ENCODE assay signal across 29 cellular contexts in the genomic region with DNA sequence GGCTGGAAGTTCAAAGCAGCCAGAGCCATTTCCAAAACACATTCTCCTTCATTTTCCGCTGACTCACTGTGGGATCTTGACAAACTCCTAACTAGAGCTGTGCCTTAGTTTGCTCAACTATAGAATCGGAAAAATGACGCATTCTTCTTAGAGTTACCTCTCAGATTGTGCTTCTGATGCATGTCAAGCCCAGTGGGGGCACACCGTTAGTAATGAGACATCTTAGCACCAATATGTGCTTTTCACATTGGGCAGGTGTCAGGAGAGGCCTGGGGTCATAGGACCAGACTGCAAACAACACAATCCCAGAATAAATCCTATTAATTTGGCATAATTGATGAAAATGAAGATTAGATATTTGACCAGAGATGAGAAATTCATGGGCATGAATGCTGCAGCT.
"Had no signal": no experiment of that assay in that cellular context is flagged by ENCODE, and none has a peak within 500 bp of the region (broad histone marks: within the 10 kb centered on the region; RNA-seq: fewer than 3 reads in every experiment).

No MANE protein-coding gene starts in this region.

- H3K4me3 ChIP-seq: left ventricle myocardium inferior, mucosa of descending colon, ovary, right lobe of liver, thoracic aorta had no signal

- H3K9me3 ChIP-seq: left ventricle myocardium inferior, neutrophil, right lobe of liver, thoracic aorta had no signal

- H3K4me1 Mint-ChIP-seq: activated CD4-positive, alpha-beta memory T cell treated with anti-CD3 and anti-CD28 coated beads, Interleukin-2, amount 10 ng/mL, durations not matched to agents 7 days and 5 days; activated CD4-positive, alpha-beta T cell treated with anti-CD3 and anti-CD28 coated beads, Interleukin-2, amount 10 ng/mL, durations not matched to agents 7 days and 5 days; nephron had no signal

- H3K27ac ChIP-seq: left ventricle myocardium inferior, neutrophil, ovary, right lobe of liver, thoracic aorta, VCaP had no signal

- H3K36me3 ChIP-seq: left ventricle myocardium inferior, neutrophil, ovary, right lobe of liver, thoracic aorta had no signal

- H3K4me1 ChIP-seq: left ventricle myocardium inferior, right lobe of liver had no signal

- H3K27me3 ChIP-seq: neutrophil, ovary, right lobe of liver had no signal

- H3K27me3 Mint-ChIP-seq: activated CD4-positive, alpha-beta memory T cell treated with anti-CD3 and anti-CD28 coated beads, Interleukin-2, amount 10 ng/mL, durations not matched to agents 7 days and 5 days; activated CD4-positive, alpha-beta T cell treated with anti-CD3 and anti-CD28 coated beads, Interleukin-2, amount 10 ng/mL, durations not matched to agents 7 days and 5 days; progenitor cell of endocrine pancreas; stimulated activated naive CD8-positive, alpha-beta T cell treated with anti-CD3 and anti-CD28 coated beads, Interleukin-15, Interleukin-2, amounts not matched to agents 100 ng/mL and 50 ng/mL, for 24 hours had no signal

- H3K27ac Mint-ChIP-seq: activated CD4-positive, alpha-beta memory T cell treated with anti-CD3 and anti-CD28 coated beads, Interleukin-2, amount 10 ng/mL, durations not matched to agents 7 days and 5 days; activated CD4-positive, alpha-beta T cell treated with anti-CD3 and anti-CD28 coated beads, Interleukin-2, amount 10 ng/mL, durations not matched to agents 7 days and 5 days; activated T-cell treated with anti-CD3 and anti-CD28 coated beads, Interleukin-2, amount 50 U/mL, for 24 hours; effector memory CD8-positive, alpha-beta T cell; nephron; progenitor cell of endocrine pancreas; stimulated activated naive CD8-positive, alpha-beta T cell treated with anti-CD3 and anti-CD28 coated beads, Interleukin-15, Interleukin-2, amounts not matched to agents 100 ng/mL and 50 ng/mL, for 24 hours; T-helper 1 cell treated with Interleukin-12 subunit alpha and Interleukin-12 subunit beta and Interleukin-4 antibody, amounts not matched to agents 30 μg/mL and 1 μg/mL, for 36 hours had no signal

- H3K9me3 Mint-ChIP-seq: activated CD4-positive, alpha-beta memory T cell treated with anti-CD3 and anti-CD28 coated beads, Interleukin-2, amount 10 ng/mL, durations not matched to agents 7 days and 5 days; activated CD4-positive, alpha-beta T cell treated with anti-CD3 and anti-CD28 coated beads, Interleukin-2, amount 10 ng/mL, durations not matched to agents 7 days and 5 days; activated T-cell treated with anti-CD3 and anti-CD28 coated beads, Interleukin-2, amount 50 U/mL, for 24 hours; nephron; stimulated activated naive CD8-positive, alpha-beta T cell treated with anti-CD3 and anti-CD28 coated beads, Interleukin-15, Interleukin-2, amounts not matched to agents 100 ng/mL and 50 ng/mL, for 24 hours; T-helper 1 cell treated with Interleukin-12 subunit alpha and Interleukin-12 subunit beta and Interleukin-4 antibody, amounts not matched to agents 30 μg/mL and 1 μg/mL, for 36 hours had no signal

- DNase-seq: activated CD4-positive, alpha-beta memory T cell treated with anti-CD3 and anti-CD28 coated beads, Interleukin-2, amount 10 ng/mL, durations not matched to agents 7 days and 5 days; activated CD4-positive, alpha-beta T cell treated with anti-CD3 and anti-CD28 coated beads, Interleukin-2, amount 10 ng/mL, durations not matched to agents 7 days and 5 days; activated CD8-positive, alpha-beta memory T cell treated with anti-CD3 and anti-CD28 coated beads, Interleukin-2, amount 50 U/mL, for 48 hours; activated gamma-delta T cell; activated naive CD4-positive, alpha-beta T cell treated with anti-CD3 and anti-CD28 coated beads, Interleukin-2, amount 50 U/mL, for 16 hours; activated T-cell treated with anti-CD3 and anti-CD28 coated beads, Interleukin-2, amount 50 U/mL, for 24 hours; amniotic stem cell; cortex of kidney; effector memory CD8-positive, alpha-beta T cell; foreskin melanocyte; left ventricle myocardium inferior; mucosa of descending colon; ovary; right lobe of liver; stimulated activated CD4-positive, alpha-beta T cell treated with anti-CD3 and anti-CD28 coated beads, Interleukin-12 subunit alpha, Interleukin-12 subunit beta, amount 100 ng/mL, for 4 hours; stimulated activated CD4-positive, alpha-beta T cell treated with anti-CD3 and anti-CD28 coated beads, Interleukin-4, amount 100 ng/mL, for 1 hour; T-helper 9 cell; trophoblast cell had no signal

- H3K4me3 Mint-ChIP-seq: activated CD4-positive, alpha-beta memory T cell treated with anti-CD3 and anti-CD28 coated beads, Interleukin-2, amount 10 ng/mL, durations not matched to agents 7 days and 5 days; activated CD4-positive, alpha-beta T cell treated with anti-CD3 and anti-CD28 coated beads, Interleukin-2, amount 10 ng/mL, durations not matched to agents 7 days and 5 days; activated T-cell treated with anti-CD3 and anti-CD28 coated beads, Interleukin-2, amount 50 U/mL, for 24 hours; effector memory CD8-positive, alpha-beta T cell; nephron; stimulated activated naive CD8-positive, alpha-beta T cell treated with anti-CD3 and anti-CD28 coated beads, Interleukin-15, Interleukin-2, amounts not matched to agents 100 ng/mL and 50 ng/mL, for 24 hours; T-helper 1 cell treated with Interleukin-12 subunit alpha and Interleukin-12 subunit beta and Interleukin-4 antibody, amounts not matched to agents 30 μg/mL and 1 μg/mL, for 36 hours had no signal

- FAIRE-seq: endothelial cell of umbilical vein, islet of Langerhans, TTC549, urothelium cell line had no signal
